9 cellular contexts compared by ENCODE assay signal in genomic region chr3:185151101-185151958, GRCh38. TPM values are rescaled to one million over a fixed set of nuclear protein-coding genes. Genes with fewer than 3 reads are reported as not detected.
DNase-seq lines count a peak whose midpoint lies in the region; ATAC-seq and TF ChIP-seq lines count a peak whose summit lies in the region.
"Had no signal": no experiment of that assay in that cellular context is flagged by ENCODE, and none has a peak within 500 bp of the region (broad histone marks: within the 10 kb centered on the region; RNA-seq: fewer than 3 reads in every experiment).

No MANE protein-coding gene starts in this region.

- H3K36me3 ChIP-seq in breast epithelium (no peaks in the 10 kb centered on the region), mammary epithelial cell (ENCODE audit: insufficient read depth, low read length) (no peaks in the 10 kb centered on the region), muscle layer of duodenum (ENCODE audit: control insufficient read depth in 1 of 2, insufficient read depth in 2 of 2, low read length in 2 of 2) (no peaks in the 10 kb centered on the region), transverse colon (no peaks in the 10 kb centered on the region)

- H3K27ac ChIP-seq in breast epithelium (no peak overlapping the region), mammary epithelial cell (ENCODE audit: insufficient read depth, low read depth, low read length) (no peak overlapping the region), cingulate gyrus (ENCODE audit: low read depth, low read length) (peak overlapping the region; percentile 84), muscle layer of duodenum (ENCODE audit: low read length) (peak overlapping the region; percentile 78), transverse colon (peak overlapping the region; percentile 81 to 95 (median 89))

- H3K4me1 ChIP-seq in breast epithelium (peaks cover 0 to 6% of the 10 kb centered on the region in 2 donors), mammary epithelial cell (ENCODE audit: insufficient read depth, low read length) (peaks cover 11% of the 10 kb centered on the region), muscle layer of duodenum (ENCODE audit: control insufficient read depth in 1 of 2, insufficient read depth in 2 of 2, low read length in 2 of 2) (peaks cover 0 to 19% of the 10 kb centered on the region in 2 donors), transverse colon (peaks cover 0 to 13% (median 7%) of the 10 kb centered on the region in 4 donors)

- peaks cover 2% of the 10 kb centered on the region for H4K20me1 ChIP-seq in mammary epithelial cell (ENCODE audit: insufficient read depth, low read length)

- no peak overlapping the region for H2AFZ ChIP-seq in mammary epithelial cell (ENCODE audit: low read depth, low read length)

- TF ChIP-seq EP300 in transverse colon (IDR thresholded peaks at IDR 0.05; ENCODE audit: low read depth): no peak

- intact Hi-C loops in breast epithelium (cut with DNase I; ENCODE audit: low total_unique reads) (no loop called here), mammary epithelial cell (cut with micrococcal nuclease) (no loop called here), transverse colon (cut with DNase I; ENCODE audit: low total_unique reads) (no loop called here)

- in situ Hi-C loops in mammary epithelial cell (cut with MboI; ENCODE audit: low sequenced_read_pairs in 2 of 2) (no loop called here), transverse colon (cut with MboI; ENCODE audit: low pct_ligation_motif_present in 1 of 4, low pct_unique_long_range_greater_than_20kb in 1 of 4, low sequenced_read_pairs in 3 of 4) (no loop called here)

- H3K9ac ChIP-seq in mammary epithelial cell (ENCODE audit: insufficient read depth, low read length): no peak overlapping the region

- no peak for TF ChIP-seq POLR2A in breast epithelium (IDR thresholded peaks at IDR 0.05)
- TF ChIP-seq POLR2A in transverse colon (IDR thresholded peaks at IDR 0.05): no peak

- dilution Hi-C loops in mammary epithelial cell (cut with HindIII; ENCODE audit: low sequenced_read_pairs): loop anchor here (5.0 kb wide), 1 partner anchor 74 kb away; no protein-coding TSS in a partner anchor

- H3K4me3 ChIP-seq in breast epithelium (peak overlapping the region in 2 of 3 donors; percentile 57 to 72), mammary epithelial cell (replicated peaks in 1 of 3; ENCODE audit: insufficient read depth in 1 of 3, low read depth in 2 of 3, low read length in 3 of 3) (no peak overlapping the region), muscle layer of duodenum (ENCODE audit: low read depth in 1 of 2, low read length in 2 of 2) (peak overlapping the region; percentile 84 to 86), transverse colon (peak overlapping the region; percentile 38 to 84 (median 67))

- TF ChIP-seq CTCF in breast epithelium (IDR thresholded peaks at IDR 0.05): no peak
- TF ChIP-seq CTCF in mammary epithelial cell (conservative IDR thresholded peaks at IDR 0.05 in 1 of 2, IDR thresholded peaks at IDR 0.05 in 1 of 2; ENCODE audit: extremely low read depth in 1 of 2, insufficient read depth in 1 of 2, low read depth in 1 of 2, low read length in 2 of 2): no peak
- no peak for TF ChIP-seq CTCF in transverse colon (IDR thresholded peaks at IDR 0.05)

- H3K9me3 ChIP-seq in breast epithelium (no peaks in the 10 kb centered on the region), mammary epithelial cell (replicated peaks; ENCODE audit: insufficient read depth, low read length) (no peaks in the 10 kb centered on the region), muscle layer of duodenum (ENCODE audit: control insufficient read depth in 1 of 2, low read length in 2 of 2) (no peaks in the 10 kb centered on the region), transverse colon (no peaks in the 10 kb centered on the region)

- peaks cover 3 to 7% of the 10 kb centered on the region in 2 donors for H3K27me3 ChIP-seq in breast epithelium
- peaks cover 46% of the 10 kb centered on the region for H3K27me3 ChIP-seq in mammary epithelial cell (ENCODE audit: insufficient read depth, low read length)
- H3K27me3 ChIP-seq in muscle layer of duodenum (ENCODE audit: low read depth, low read length): no peaks in the 10 kb centered on the region
- peaks cover 4% of the 10 kb centered on the region for H3K27me3 ChIP-seq in transverse colon

- no TSS peak for BruUV-seq in mammary epithelial cell (replicated peaks; lab: Mats Ljungman, UMichigan)

- no peaks in the 10 kb centered on the region for H3K79me2 ChIP-seq in mammary epithelial cell (ENCODE audit: insufficient read depth, low read length)

- DNase-seq in breast epithelium (ENCODE audit: low spot score in 2 of 2): no peak
- no peak for DNase-seq in mammary epithelial cell
- DNase-seq in transverse colon: no peak
- DNase-seq in NCI-H2029 (lab: John Stamatoyannopoulos, UW): no peak
- no peak for DNase-seq in SKM-1 treated with dmso at 0.1 percent for 144 hours (lab: John Stamatoyannopoulos, UW; ENCODE audit: unreplicated experiment)
- DNase-seq: activated T-cell treated with anti-CD3 and anti-CD28 coated beads, Interleukin-2, amount 50 U/mL, for 1 hour had no signal

- no peak for ATAC-seq in HG03378 (IDR thresholded peaks at IDR 0.05; ENCODE audit: unreplicated experiment)

- CTCF ChIA-PET in mammary epithelial cell (lab: Charles Lee; ENCODE audit: low non-redundant PET): no interaction called here

- no peak overlapping the region for H3K4me2 ChIP-seq in mammary epithelial cell (ENCODE audit: insufficient read depth, low read depth, low read length)

- WGBS in mammary epithelial cell (ENCODE audit: low coverage, missing lambda C conversion rate): 93% methylated on average over 8 of the region's 8 CpGs
- 44 to 64% methylated on average over 7 to 8 of the region's 8 CpGs for WGBS in transverse colon (ENCODE audit: low coverage in 1 of 2), 2 donors

RNA-seq across cellular contexts. Expression of gene C3orf70, which starts 1.5 kb away (rescaled TPM):
- total RNA-seq in breast epithelium (1 to 10 TPM; 1.3 to 4.8 (median 3.8) TPM), mammary epithelial cell (under 1 TPM; under 0.01 to 0.05 TPM), transverse colon (10 to 100 TPM; 13.9 to 16.4 (median 14.8) TPM)
- polyA plus RNA-seq in mammary epithelial cell: 0.01 TPM
- polyA minus RNA-seq in mammary epithelial cell: not detected

Comparison
In these comparisons a context has a peak if more than half of its experiments do, and no peak if none do; other contexts are left out.
1. H3K4me3 ChIP-seq: peak in breast epithelium (2 of 3), muscle layer of duodenum (2 of 2) and transverse colon (4 of 4); none in mammary epithelial cell (0 of 3).
2. H3K27ac ChIP-seq: peak in cingulate gyrus (single experiment), muscle layer of duodenum (single experiment) and transverse colon (4 of 4); none in breast epithelium (0 of 2) and mammary epithelial cell (single experiment).